In genomic region chr19:38524369-38524768, GRCh38 we compare ENCODE assay signal across 26 cellular contexts.
"Had no signal": no experiment of that assay in that cellular context is flagged by ENCODE, and none has a peak within 500 bp of the region (broad histone marks: within the 10 kb centered on the region; RNA-seq: fewer than 3 reads in every experiment).

No MANE protein-coding gene starts in this region.

- H3K4me3 ChIP-seq: left lung, lung, pancreas, prostate gland, skin epidermis, stomach, testis, thyroid gland, transverse colon, upper lobe of left lung had no signal

- ATAC-seq: left colon; left lung; natural killer cell; pancreas; right cardiac atrium; sciatic nerve; stimulated activated naive B cell treated with anti-CD40 and anti-IgM and Interleukin-4, amounts not matched to agents 10 μg/mL and 1 μg/mL and 100 μg/mL, for 72 hours; stimulated activated naive CD8-positive, alpha-beta T cell treated with anti-CD3 and anti-CD28 coated beads, Interleukin-15, Interleukin-2, amounts not matched to agents 100 U/mL and 50 U/mL, for 24 hours had no signal

- H3K9me3 ChIP-seq: left lung, pancreas, prostate gland, stomach, testis, thyroid gland, transverse colon, upper lobe of left lung had no signal

- H3K27ac Mint-ChIP-seq: mesothelial cell of epicardium; natural killer cell; stimulated activated naive B cell treated with anti-CD40 and anti-IgM and Interleukin-4, amounts not matched to agents 10 μg/mL and 1 μg/mL and 100 μg/mL, for 72 hours had no signal

- H3K4me3 Mint-ChIP-seq: immature natural killer cell; mesothelial cell of epicardium; naive B cell; natural killer cell; stimulated activated naive B cell treated with anti-CD40 and anti-IgM and Interleukin-4, amounts not matched to agents 10 μg/mL and 1 μg/mL and 100 μg/mL, for 72 hours had no signal

- DNase-seq: immature natural killer cell; kidney; left colon; mesendoderm; naive B cell; natural killer cell; pancreas; retina; right cardiac atrium; stimulated activated CD4-positive, alpha-beta T cell treated with anti-CD3 and anti-CD28 coated beads, Interleukin-12 subunit alpha, Interleukin-12 subunit beta, amount 100 ng/mL, for 4 hours; stimulated activated CD4-positive, alpha-beta T cell treated with anti-CD3 and anti-CD28 coated beads, Interleukin-15, amount 100 ng/mL, for 24 hours; stimulated activated CD4-positive, alpha-beta T cell treated with anti-CD3 and anti-CD28 coated beads, Interleukin-2, amount 100 ng/mL, for 24 hours; stimulated activated CD4-positive, alpha-beta T cell treated with anti-CD3 and anti-CD28 coated beads, Interleukin-4, amount 100 ng/mL, for 1 hour; stimulated activated naive B cell treated with anti-CD40 and anti-IgM and Interleukin-4, amounts not matched to agents 10 μg/mL and 1 μg/mL and 100 μg/mL, for 72 hours; stimulated activated naive CD8-positive, alpha-beta T cell treated with anti-CD3 and anti-CD28 coated beads, Interleukin-15, Interleukin-2, amounts not matched to agents 100 U/mL and 50 U/mL, for 24 hours; stomach; testis; thyroid gland; transverse colon had no signal

- H3K36me3 ChIP-seq: left lung, pancreas, prostate gland, stomach, thyroid gland, transverse colon, upper lobe of left lung had no signal

- H3K27ac ChIP-seq: left lung, pancreas, prostate gland, skin epidermis, stomach, testis, thyroid gland, transverse colon, upper lobe of left lung had no signal

- H3K4me1 Mint-ChIP-seq: immature natural killer cell; mesothelial cell of epicardium; stimulated activated naive B cell treated with anti-CD40 and anti-IgM and Interleukin-4, amounts not matched to agents 10 μg/mL and 1 μg/mL and 100 μg/mL, for 72 hours had no signal

- H3K36me3 Mint-ChIP-seq: immature natural killer cell; mesothelial cell of epicardium; naive B cell; natural killer cell; stimulated activated naive B cell treated with anti-CD40 and anti-IgM and Interleukin-4, amounts not matched to agents 10 μg/mL and 1 μg/mL and 100 μg/mL, for 72 hours had no signal

- H3K9me3 Mint-ChIP-seq: mesothelial cell of epicardium; natural killer cell; stimulated activated naive B cell treated with anti-CD40 and anti-IgM and Interleukin-4, amounts not matched to agents 10 μg/mL and 1 μg/mL and 100 μg/mL, for 72 hours had no signal

- H3K4me1 ChIP-seq: left lung, pancreas, prostate gland, stomach, testis, thyroid gland, transverse colon, upper lobe of left lung had no signal
